In the genomic region with DNA sequence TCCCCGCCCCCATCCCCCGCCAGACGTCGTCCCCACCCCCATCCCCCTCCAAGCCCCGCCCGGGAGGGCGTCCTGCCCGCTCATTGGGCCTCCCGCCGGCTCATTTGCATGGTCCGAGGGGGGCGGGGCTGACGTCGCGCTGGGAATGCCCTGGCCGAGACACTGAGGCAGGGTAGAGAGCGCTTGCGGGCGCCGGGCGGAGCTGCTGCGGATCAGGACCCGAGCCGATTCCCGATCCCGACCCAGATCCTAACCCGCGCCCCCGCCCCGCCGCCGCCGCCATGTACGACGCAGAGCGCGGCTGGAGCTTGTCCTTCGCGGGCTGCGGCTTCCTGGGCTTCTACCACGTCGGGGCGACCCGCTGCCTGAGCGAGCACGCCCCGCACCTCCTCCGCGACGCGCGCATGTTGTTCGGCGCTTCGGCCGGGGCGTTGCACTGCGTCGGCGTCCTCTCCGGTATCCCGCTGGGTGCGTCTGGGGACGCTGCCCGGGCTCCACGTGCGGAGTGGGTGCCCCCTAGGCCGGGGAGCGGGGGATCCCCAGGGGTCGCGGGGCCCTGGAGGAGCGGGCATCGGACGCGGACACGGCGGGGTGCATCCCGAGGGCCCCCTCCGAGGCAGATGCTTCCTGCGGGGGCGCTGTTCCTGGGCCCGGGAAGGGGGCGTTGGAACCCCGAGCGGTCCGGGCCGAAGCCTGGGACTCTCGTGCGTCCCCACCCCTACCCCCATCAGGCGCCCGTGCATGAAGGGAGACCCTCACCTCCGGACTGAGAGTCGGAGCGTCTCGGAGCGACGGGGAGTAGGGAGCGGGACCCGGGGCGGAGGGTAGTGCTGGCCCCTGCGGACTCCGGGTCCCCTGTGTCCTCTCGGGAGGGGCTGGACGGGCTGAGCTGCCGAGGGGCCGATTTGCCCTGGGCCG, we compare ENCODE assay signal across 8 cellular contexts. TPM values are rescaled to one million over a fixed set of nuclear protein-coding genes. Genes with fewer than 3 reads are reported as not detected.
DNase-seq lines count a peak whose midpoint lies in the region; ATAC-seq and TF ChIP-seq lines count a peak whose summit lies in the region.

A gene with protein sequence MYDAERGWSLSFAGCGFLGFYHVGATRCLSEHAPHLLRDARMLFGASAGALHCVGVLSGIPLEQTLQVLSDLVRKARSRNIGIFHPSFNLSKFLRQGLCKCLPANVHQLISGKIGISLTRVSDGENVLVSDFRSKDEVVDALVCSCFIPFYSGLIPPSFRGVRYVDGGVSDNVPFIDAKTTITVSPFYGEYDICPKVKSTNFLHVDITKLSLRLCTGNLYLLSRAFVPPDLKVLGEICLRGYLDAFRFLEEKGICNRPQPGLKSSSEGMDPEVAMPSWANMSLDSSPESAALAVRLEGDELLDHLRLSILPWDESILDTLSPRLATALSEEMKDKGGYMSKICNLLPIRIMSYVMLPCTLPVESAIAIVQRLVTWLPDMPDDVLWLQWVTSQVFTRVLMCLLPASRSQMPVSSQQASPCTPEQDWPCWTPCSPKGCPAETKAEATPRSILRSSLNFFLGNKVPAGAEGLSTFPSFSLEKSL (plus strand): TSS at position 175 of the 918 bp plus-strand sequence. CDS start 107 bp downstream, at position 282.

- DNase-seq in Daoy (ENCODE audit: low read depth): peak; percentile 93
- peak; percentile 55 for DNase-seq in NAMALWA (ENCODE audit: low spot score)
- peak; percentile 56 for DNase-seq in T follicular helper cell (ENCODE audit: low read depth)
- peak; percentile 64 for DNase-seq in activated naive CD8-positive, alpha-beta T cell treated with anti-CD3 and anti-CD28 coated beads, Interleukin-2, amount 50 U/mL, for 16 hours (ENCODE audit: low read depth, low spot score)
- peak; percentile 91 to 95 for DNase-seq in cardiac muscle cell (ENCODE audit: low read depth in 1 of 2, low spot score in 1 of 2)
- peak; percentile 92 to 95 (median 93) for DNase-seq in ovary
- DNase-seq in suprapubic skin (ENCODE audit: low spot score in 2 of 2): peak; percentile 92 to 93

- H3K27ac ChIP-seq in cardiac muscle cell (no peak within 1 kb of the TSS), ovary (no peak within 1 kb of the TSS), suprapubic skin (peak within 1 kb of the TSS; percentile 21)

- H3K9me3 ChIP-seq in cardiac muscle cell (ENCODE audit: low read depth) (no peaks in the 10 kb centered on the region), ovary (no peaks in the 10 kb centered on the region), suprapubic skin (no peaks in the 10 kb centered on the region)

- no peaks in the 10 kb centered on the region for H3K36me3 ChIP-seq in cardiac muscle cell
- H3K36me3 ChIP-seq in ovary: no peaks in the 10 kb centered on the region
- H3K36me3 ChIP-seq in suprapubic skin: no peaks in the 10 kb centered on the region

- H3K4me1 ChIP-seq in cardiac muscle cell (ENCODE audit: low read depth): no peaks in the 10 kb centered on the region
- H3K4me1 ChIP-seq in ovary (ENCODE audit: insufficient read depth): peaks cover 2% of the 10 kb centered on the region
- H3K4me1 ChIP-seq in suprapubic skin: peaks cover 43% of the 10 kb centered on the region

- H3K27me3 ChIP-seq in cardiac muscle cell (no peaks in the 10 kb centered on the region), ovary (no peaks in the 10 kb centered on the region), suprapubic skin (peaks cover 13% of the 10 kb centered on the region)

- ATAC-seq in HG02840 (IDR thresholded peaks at IDR 0.05; ENCODE audit: low FRiP score, unreplicated experiment): no peak

- intact Hi-C loops in ovary (cut with DNase I): no loop called here

- TF ChIP-seq EP300 in ovary (IDR thresholded peaks at IDR 0.05) (no peak), suprapubic skin (IDR thresholded peaks at IDR 0.05) (no peak)

- TF ChIP-seq POLR2A in ovary (IDR thresholded peaks at IDR 0.05): no peak
- no peak for TF ChIP-seq POLR2A in suprapubic skin (IDR thresholded peaks at IDR 0.05)

- WGBS in ovary, 3 donors: 1 to 2% (median 1%) methylated on average over 62 to 107 of the region's 107 CpGs
- 0% methylated on average over 1 of the region's 107 CpGs for WGBS in suprapubic skin

- H3K4me3 ChIP-seq in cardiac muscle cell: peak within 1 kb of the TSS; percentile 47
- peak within 1 kb of the TSS; percentile 30 for H3K4me3 ChIP-seq in ovary
- H3K4me3 ChIP-seq in suprapubic skin: peak within 1 kb of the TSS; percentile 61

- TF ChIP-seq CTCF in cardiac muscle cell (IDR thresholded peaks at IDR 0.05; ENCODE audit: low read depth, low read length) (peak; percentile 30), ovary (IDR thresholded peaks at IDR 0.05) (no peak), suprapubic skin (IDR thresholded peaks at IDR 0.05) (no peak)

RNA-seq across cellular contexts. Expression of the gene that starts here (rescaled TPM):
- 1.4 and 4.2 TPM in 2 replicates for total RNA-seq in Daoy (2014; rRNA removed; shearing (Covaris generic))
- 2.1 and 2.3 TPM in 2 replicates for total RNA-seq in cardiac muscle cell
- 2.3 and 2.4 TPM in 2 replicates for polyA plus RNA-seq in cardiac muscle cell
- total RNA-seq in ovary: 1 to 10 TPM in 4 of 7 donors, under 1 TPM in 3; 0.45 to 4.1 (median 1.3) TPM
- polyA plus RNA-seq in ovary: 1 to 10 TPM in 1 of 2 donors, under 1 TPM in 1; 0.31 to 8.0 TPM
- total RNA-seq in suprapubic skin: 10 to 100 TPM in 3 of 4 donors, 1 to 10 TPM in 1; 7.0 to 23.7 (median 11.6) TPM
